8 cellular contexts compared by ENCODE assay signal in the genomic region with DNA sequence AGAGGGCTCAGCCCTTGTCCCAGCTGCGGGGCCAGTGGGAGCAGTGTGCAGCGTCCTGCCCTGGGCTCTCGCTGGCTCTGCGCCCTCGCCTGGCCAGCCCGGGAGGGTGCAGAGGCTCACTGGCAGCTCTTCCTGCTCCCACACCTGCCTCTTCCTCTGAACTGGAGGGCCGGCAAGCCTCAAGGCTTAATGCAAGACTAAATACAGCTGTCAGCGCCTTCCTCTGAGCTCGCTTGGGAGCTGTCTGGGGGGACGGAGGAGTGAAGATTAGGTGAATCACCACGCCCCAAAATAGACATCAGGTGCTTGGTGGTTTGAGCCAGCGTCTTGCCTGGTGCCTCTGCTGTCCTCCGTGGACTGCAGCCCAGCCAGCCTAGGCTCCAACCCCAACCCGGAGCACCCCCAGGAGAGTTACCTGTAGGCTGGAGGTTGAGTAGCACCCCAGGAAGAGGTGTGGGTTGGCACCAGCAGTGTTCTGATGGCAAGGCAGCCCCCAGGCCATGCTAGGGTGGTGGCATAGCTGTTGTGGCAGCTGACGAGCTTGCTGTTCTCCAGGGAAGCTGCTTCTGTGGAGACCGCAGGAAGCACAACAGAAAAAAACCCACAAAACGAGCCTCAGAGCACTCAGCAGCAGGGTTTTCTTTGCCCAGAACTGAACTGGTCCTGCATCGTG. TPM values are rescaled to one million over a fixed set of nuclear protein-coding genes. Genes with fewer than 3 reads are reported as not detected.
DNase-seq lines count a peak whose midpoint lies in the region; ATAC-seq and TF ChIP-seq lines count a peak whose summit lies in the region.

No MANE protein-coding gene starts in this region.

- H3K9ac ChIP-seq in neuronal stem cell (ENCODE audit: low read depth, low read length, poor library complexity) = no peak overlapping the region

- peak overlapping the region; percentile 62 for H3K27ac Mint-ChIP-seq in CD8-positive, alpha-beta T cell

- peak; percentile 99 for ATAC-seq in CD8-positive, alpha-beta T cell
- peak; percentile 84 for ATAC-seq in GM19452 (IDR thresholded peaks at IDR 0.05; ENCODE audit: unreplicated experiment)
- ATAC-seq in HG03460 (IDR thresholded peaks at IDR 0.05; ENCODE audit: unreplicated experiment) = peak; percentile 72
- ATAC-seq in thoracic aorta (ENCODE audit: insufficient number of reproducible peaks, low FRiP score, low read depth) = no peak

- peak overlapping the region; percentile 58 for H3K4ac ChIP-seq in neuronal stem cell (ENCODE audit: low read length)

- peak overlapping the region; percentile 69 for H3K4me3 Mint-ChIP-seq in CD8-positive, alpha-beta T cell

- H2BK12ac ChIP-seq in neuronal stem cell (ENCODE audit: low read length) = no peak overlapping the region

- H2BK15ac ChIP-seq in neuronal stem cell (ENCODE audit: low read length) = peak overlapping the region; percentile 39

- TF ChIP-seq CTCF in CD8-positive, alpha-beta T cell (IDR thresholded peaks at IDR 0.05) = peak; percentile 74
- peak; percentile 81 for TF ChIP-seq CTCF in epithelial cell of proximal tubule (conservative IDR thresholded peaks at IDR 0.05; ENCODE audit: low read depth, low read length)
- TF ChIP-seq CTCF in thoracic aorta (IDR thresholded peaks at IDR 0.05) = peak; percentile 75

- H3K18ac ChIP-seq in neuronal stem cell (ENCODE audit: low read length) = peak overlapping the region; percentile 3

- no CpG with 5 or more reads among the region's 18 CpGs for WGBS in neuronal stem cell (ENCODE audit: extremely low coverage in 2 of 2, insufficient read length in 2 of 2, insufficient replicate concordance in 1 of 2), 2 donors

- peak overlapping the region; percentile 14 for H2BK120ac ChIP-seq in neuronal stem cell (ENCODE audit: low read depth, low read length)

- H3K4me1 ChIP-seq in CD8-positive, alpha-beta T cell (ENCODE audit: insufficient read depth, low read length) = peaks cover 20% of the 10 kb centered on the region
- H3K4me1 ChIP-seq in neuronal stem cell (ENCODE audit: control insufficient read depth in 2 of 2, insufficient read depth in 1 of 2, low read depth in 1 of 2, low read length in 2 of 2) (no peaks in the 10 kb centered on the region), thoracic aorta (ENCODE audit: control insufficient read depth in 1 of 2, low read depth in 2 of 2) (peaks cover 0 to 12% of the 10 kb centered on the region in 2 donors)

- peaks cover 4% of the 10 kb centered on the region for H3K27me3 Mint-ChIP-seq in CD8-positive, alpha-beta T cell (ENCODE audit: low read depth)

- H3K4me3 ChIP-seq in CD8-positive, alpha-beta T cell (ENCODE audit: low read depth, low read length) = peak overlapping the region; percentile 28
- H3K4me3 ChIP-seq in epithelial cell of proximal tubule (ENCODE audit: low read depth, low read length) (no peak overlapping the region), neuronal stem cell (ENCODE audit: low read length in 2 of 2) (no peak overlapping the region), thoracic aorta (no peak overlapping the region)

- H3K36me3 ChIP-seq in CD8-positive, alpha-beta T cell (ENCODE audit: insufficient read depth, low read length) = no peaks in the 10 kb centered on the region
- H3K36me3 ChIP-seq in neuronal stem cell (replicated peaks in 1 of 2; ENCODE audit: control insufficient read depth in 2 of 2, insufficient read depth in 2 of 2, low read length in 2 of 2) = no peaks in the 10 kb centered on the region
- H3K36me3 ChIP-seq in thoracic aorta = no peaks in the 10 kb centered on the region

- CTCF ChIA-PET in CD8-positive, alpha-beta T cell (lab: Charles Lee) = interaction anchor here (0.6 to 3.4 kb wide), 55 partner anchors 9 to 307 kb away, joined by 3 to 73 read pairs (median 5); a partner anchor contains a TSS

- peak; percentile 45 to 87 (median 66) for DNase-seq in CD8-positive, alpha-beta T cell
- DNase-seq in NCI-H82 treated with DMSO at 0.1 percent for 48 hours (lab: John Stamatoyannopoulos, UW; ENCODE audit: unreplicated experiment) (peak; percentile 47), epithelial cell of proximal tubule (ENCODE audit: low read depth) (no peak), neuronal stem cell (ENCODE audit: low spot score) (peak; percentile 20), thoracic aorta (ENCODE audit: low spot score) (no peak)
- peak; percentile 23 for DNase-seq in activated CD8-positive, alpha-beta memory T cell treated with anti-CD3 and anti-CD28 coated beads, Interleukin-2, amount 50 U/mL, for 1 hour (ENCODE audit: extremely low read depth)

- H2AK5ac ChIP-seq in neuronal stem cell (ENCODE audit: low read depth, low read length) = peak overlapping the region; percentile 14

- no peaks in the 10 kb centered on the region for H3K9me3 Mint-ChIP-seq in CD8-positive, alpha-beta T cell

- H3K36me3 Mint-ChIP-seq in CD8-positive, alpha-beta T cell = no peaks in the 10 kb centered on the region

- POLR2A ChIA-PET in CD8-positive, alpha-beta T cell (lab: Charles Lee) = interaction anchor here (0.9 to 2.8 kb wide), 4 partner anchors 45 to 212 kb away, joined by 4 to 26 read pairs (median 14); a partner anchor contains a TSS

- H3K14ac ChIP-seq in neuronal stem cell (ENCODE audit: low read length) = peak overlapping the region; percentile 39

- no peak overlapping the region for H4K91ac ChIP-seq in neuronal stem cell (ENCODE audit: low read depth, low read length, poor library complexity)

- H2AFZ ChIP-seq in neuronal stem cell (ENCODE audit: low read length) = peak overlapping the region; percentile 10

- peak overlapping the region; percentile 11 for H3K23ac ChIP-seq in neuronal stem cell (ENCODE audit: low read depth, low read length, poor library complexity)

- H3K9me3 ChIP-seq in CD8-positive, alpha-beta T cell (ENCODE audit: low read length) = no peaks in the 10 kb centered on the region
- H3K9me3 ChIP-seq in neuronal stem cell (replicated peaks in 1 of 2; ENCODE audit: control insufficient read depth in 2 of 2, insufficient read depth in 1 of 2, low read depth in 1 of 2, low read length in 2 of 2) (no peaks in the 10 kb centered on the region), thoracic aorta (no peaks in the 10 kb centered on the region)

- no peak overlapping the region for H3K4me2 ChIP-seq in neuronal stem cell (ENCODE audit: insufficient read depth, low read length, poor library complexity, severe bottlenecking)

- no peak overlapping the region for H2BK5ac ChIP-seq in neuronal stem cell (ENCODE audit: low read length)

- H3K27me3 ChIP-seq in CD8-positive, alpha-beta T cell (ENCODE audit: insufficient read depth, low read length) = no peaks in the 10 kb centered on the region
- H3K27me3 ChIP-seq in neuronal stem cell (ENCODE audit: control insufficient read depth in 3 of 3, insufficient read depth in 3 of 3, low read depth in 1 of 3, low read length in 3 of 3) = peaks cover 0 to 2% (median 0%) of the 10 kb centered on the region in 3 experiments
- H3K27me3 ChIP-seq in thoracic aorta (replicated peaks; ENCODE audit: insufficient read depth) = no peaks in the 10 kb centered on the region

- no peak overlapping the region for H3K27ac ChIP-seq in CD8-positive, alpha-beta T cell (ENCODE audit: low read depth, low read length)
- no peak overlapping the region for H3K27ac ChIP-seq in neuronal stem cell (replicated peaks; ENCODE audit: low read length)
- H3K27ac ChIP-seq in thoracic aorta = no peak overlapping the region

- no peaks in the 10 kb centered on the region for H3K79me1 ChIP-seq in neuronal stem cell (ENCODE audit: low read depth, low read length)

- no peak overlapping the region for H4K8ac ChIP-seq in neuronal stem cell (ENCODE audit: low read depth, low read length)

- peaks cover 9% of the 10 kb centered on the region for H3K4me1 Mint-ChIP-seq in CD8-positive, alpha-beta T cell (ENCODE audit: low read depth)

- intact Hi-C loops in CD8-positive, alpha-beta T cell (cut with DNase I, micrococcal nuclease) = loop anchor here (1.0 kb wide), 5 partner anchors 45 to 182 kb away; a partner anchor contains a TSS

RNA-seq across cellular contexts. Expression of a gene that starts 36.9 kb away (rescaled TPM):
- total RNA-seq in CD8-positive, alpha-beta T cell = under 1 TPM; 0.50 to 0.54 TPM
- total RNA-seq in epithelial cell of proximal tubule (not detected in 2 replicates), thoracic aorta (under 1 TPM in 1 of 2 donors, not detected in 1; 0.14 TPM)
- polyA plus RNA-seq in neuronal stem cell (2013, experiment 1 of 2) = not detected
- polyA plus RNA-seq in neuronal stem cell (2013, experiment 2 of 2) = not detected

Comparison
In these comparisons a context has a peak if more than half of its experiments do, and no peak if none do; other contexts are left out.
1. DNase-seq: peak in CD8-positive, alpha-beta T cell (7 of 7), NCI-H82 treated with DMSO at 0.1 percent for 48 hours (single experiment), activated CD8-positive, alpha-beta memory T cell treated with anti-CD3 and anti-CD28 coated beads, Interleukin-2, amount 50 U/mL, for 1 hour (single experiment) and neuronal stem cell (single experiment); none in epithelial cell of proximal tubule (single experiment) and thoracic aorta (single experiment).
2. Peak in every context shown above with its lines, with median percentiles within 50 percentile points of each other: CTCF ChIP-seq.